15 cellular contexts compared by ENCODE assay signal in genomic region chr14:68631691-68632590, GRCh38.
A peak's percentile ranks its signal among the peaks of the same experiment; 100 is the strongest.
DNase-seq lines count a peak whose midpoint lies in the region; ATAC-seq and TF ChIP-seq lines count a peak whose summit lies in the region.
"Had no signal": no experiment of that assay in that cellular context is flagged by ENCODE, and none has a peak within 500 bp of the region (broad histone marks: within the 10 kb centered on the region; RNA-seq: fewer than 3 reads in every experiment).

No MANE protein-coding gene starts in this region.

- intact Hi-C loops in colonic mucosa (cut with DNase I) = no loop called here

- ATAC-seq in HG02763 (IDR thresholded peaks at IDR 0.05; ENCODE audit: unreplicated experiment) (no peak), HG03175 (IDR thresholded peaks at IDR 0.05; ENCODE audit: unreplicated experiment) (no peak), GM18858 (IDR thresholded peaks at IDR 0.05; ENCODE audit: unreplicated experiment) (no peak), GM18502 (IDR thresholded peaks at IDR 0.05; ENCODE audit: poor library complexity, unreplicated experiment) (no peak)
- ATAC-seq: K562, pancreas had no signal

- H3K27ac ChIP-seq in colonic mucosa (no peak overlapping the region), right atrium auricular region (peak overlapping the region; percentile 69 to 71), osteoblast (ENCODE audit: low read depth, low read length) (no peak overlapping the region), tibial nerve (peak overlapping the region; percentile 46 to 90 (median 76))

- no peak for TF ChIP-seq POLR2A in tibial nerve (IDR thresholded peaks at IDR 0.05)

- H3K9ac ChIP-seq in colonic mucosa (ENCODE audit: low read depth in 2 of 2, low read length in 2 of 2) = peak overlapping the region in 1 of 2 donors; percentile 4

- H3K9me3 ChIP-seq in colonic mucosa (no peaks in the 10 kb centered on the region), right atrium auricular region (no peaks in the 10 kb centered on the region), osteoblast (ENCODE audit: low read depth, low read length) (no peaks in the 10 kb centered on the region), tibial nerve (no peaks in the 10 kb centered on the region)
- H3K9me3 ChIP-seq: pancreas had no signal

- peak; percentile 15 for DNase-seq in colonic mucosa
- no peak for DNase-seq in right atrium auricular region (ENCODE audit: low spot score)
- peak; percentile 39 for DNase-seq in osteoblast (ENCODE audit: insufficient read length, low spot score, missing footprints)
- DNase-seq in tibial nerve (ENCODE audit: low spot score in 2 of 2) = peak in 1 of 2 donors; percentile 53
- DNase-seq: activated CD4-positive, alpha-beta T cell treated with anti-CD3 and anti-CD28 coated beads for 48 hours; glutamatergic neuron; NCI-H1417 treated with DMSO at 0.1 percent for 48 hours; NCI-H524 treated with DMSO at 0.1 percent for 48 hours; pancreas; T-helper 9 cell had no signal

- TF ChIP-seq CTCF in colonic mucosa (IDR thresholded peaks at IDR 0.05) (no peak), right atrium auricular region (IDR thresholded peaks at IDR 0.05) (no peak), osteoblast (IDR thresholded peaks at IDR 0.05; ENCODE audit: extremely low read depth, low read depth, low read length) (no peak), tibial nerve (IDR thresholded peaks at IDR 0.05) (no peak)

- H3K27me3 ChIP-seq in colonic mucosa = no peaks in the 10 kb centered on the region
- no peaks in the 10 kb centered on the region for H3K27me3 ChIP-seq in right atrium auricular region
- no peaks in the 10 kb centered on the region for H3K27me3 ChIP-seq in osteoblast (ENCODE audit: insufficient read depth, low read length)
- no peaks in the 10 kb centered on the region for H3K27me3 ChIP-seq in tibial nerve
- H3K27me3 ChIP-seq: pancreas had no signal

- H3K4me3 ChIP-seq in colonic mucosa (no peak overlapping the region), right atrium auricular region (no peak overlapping the region), osteoblast (ENCODE audit: insufficient read depth, low read length) (no peak overlapping the region), tibial nerve (no peak overlapping the region)
- H3K4me3 ChIP-seq: K562, pancreas had no signal

- no peaks in the 10 kb centered on the region for H3K36me3 ChIP-seq in colonic mucosa
- no peaks in the 10 kb centered on the region for H3K36me3 ChIP-seq in right atrium auricular region
- H3K36me3 ChIP-seq in osteoblast (ENCODE audit: insufficient read depth, low read length) = no peaks in the 10 kb centered on the region
- no peaks in the 10 kb centered on the region for H3K36me3 ChIP-seq in tibial nerve
- H3K36me3 ChIP-seq: pancreas had no signal

- no peaks in the 10 kb centered on the region for H3K79me2 ChIP-seq in osteoblast (ENCODE audit: insufficient read depth, low read length)

- 74 to 76% methylated on average over 19 to 21 of the region's 21 CpGs for WGBS in tibial nerve, 2 donors

- TF ChIP-seq EP300 in tibial nerve (IDR thresholded peaks at IDR 0.05) = peak in 1 of 2 donors; percentile 19

- H3K4me2 ChIP-seq in osteoblast (ENCODE audit: insufficient read depth, low read length) = no peak overlapping the region

- H4K20me1 ChIP-seq in osteoblast (ENCODE audit: insufficient read depth, low read length) = no peaks in the 10 kb centered on the region

- peaks cover 9% of the 10 kb centered on the region for H3K4me1 ChIP-seq in colonic mucosa
- peaks cover 0 to 53% of the 10 kb centered on the region in 2 donors for H3K4me1 ChIP-seq in right atrium auricular region
- H3K4me1 ChIP-seq in osteoblast (ENCODE audit: insufficient read depth, low read length) = peaks cover 8% of the 10 kb centered on the region
- H3K4me1 ChIP-seq in tibial nerve = peaks cover 5 to 82% (median 39%) of the 10 kb centered on the region in 4 donors

- H2AFZ ChIP-seq in osteoblast (ENCODE audit: low read length) = no peak overlapping the region

Comparison
In these comparisons a context has a peak if more than half of its experiments do, and no peak if none do; other contexts are left out.
1. H3K27ac ChIP-seq: peak in right atrium auricular region (2 of 2) and tibial nerve (4 of 4); none in colonic mucosa (single experiment) and osteoblast (single experiment).